8 cellular contexts compared by ENCODE assay signal in genomic region chr1:151371744-151372410, GRCh38. TPM values are rescaled to one million over a fixed set of nuclear protein-coding genes. Genes with fewer than 3 reads are reported as not detected.
DNase-seq lines count a peak whose midpoint lies in the region; ATAC-seq, FAIRE-seq and TF ChIP-seq lines count a peak whose summit lies in the region.

No MANE protein-coding gene starts in this region.

- H3K4me1 Mint-ChIP-seq in activated T-helper 17 cell treated with anti-CD3 and anti-CD28 coated beads, Interleukin-2, amount 50 U/mL, for 72 hours = no peaks in the 10 kb centered on the region

- DNase-seq in AG04449 (ENCODE audit: low read depth, low spot score) = no peak
- DNase-seq in NCI-H1694 treated with DMSO at 0.1 percent for 48 hours (lab: John Stamatoyannopoulos, UW) = peak; percentile 74
- DNase-seq in body of pancreas = peak; percentile 59 to 67 (median 61)
- DNase-seq in thoracic aorta (ENCODE audit: low spot score) = no peak
- DNase-seq in frontal cortex (ENCODE audit: low spot score in 2 of 2) = no peak

- POLR2A ChIA-PET in AG04449 (lab: Yijun Ruan, JAX) = interaction anchor here (0.7 kb wide), 1 partner anchor 271 kb away, joined by 3 read pairs; no protein-coding TSS in a partner anchor

- intact Hi-C loops in body of pancreas (cut with DNase I) = no loop called here

- H3K27ac ChIP-seq in body of pancreas (peak overlapping the region; percentile 78 to 88 (median 87)), layer of hippocampus (ENCODE audit: low read depth, low read length) (peak overlapping the region; percentile 84), thoracic aorta (peak overlapping the region; percentile 69 to 74)

- H3K4me1 ChIP-seq in body of pancreas (peaks cover 40% of the 10 kb centered on the region), thoracic aorta (ENCODE audit: control insufficient read depth in 1 of 2, low read depth in 2 of 2) (peaks cover 27 to 43% of the 10 kb centered on the region in 2 donors)

- H3K9me3 Mint-ChIP-seq in activated T-helper 17 cell treated with anti-CD3 and anti-CD28 coated beads, Interleukin-2, amount 50 U/mL, for 72 hours = no peaks in the 10 kb centered on the region

- no peaks in the 10 kb centered on the region for H3K36me3 Mint-ChIP-seq in activated T-helper 17 cell treated with anti-CD3 and anti-CD28 coated beads, Interleukin-2, amount 50 U/mL, for 72 hours (ENCODE audit: low read depth)

- peak; percentile 16 for ATAC-seq in body of pancreas
- peak; percentile 37 for ATAC-seq in thoracic aorta (ENCODE audit: insufficient number of reproducible peaks, low FRiP score, low read depth)
- no peak for ATAC-seq in activated T-helper 17 cell treated with anti-CD3 and anti-CD28 coated beads, Interleukin-2, amount 50 U/mL, for 72 hours (replicated peaks)
- ATAC-seq in GM19351 (IDR thresholded peaks at IDR 0.05; ENCODE audit: unreplicated experiment) = no peak

- no peak for TF ChIP-seq POLR2A in body of pancreas (IDR thresholded peaks at IDR 0.05)

- H3K27me3 ChIP-seq in body of pancreas = no peaks in the 10 kb centered on the region
- H3K27me3 ChIP-seq in layer of hippocampus (ENCODE audit: control insufficient read depth, insufficient read depth, low read length) = no peaks in the 10 kb centered on the region
- H3K27me3 ChIP-seq in thoracic aorta (replicated peaks; ENCODE audit: insufficient read depth) = no peaks in the 10 kb centered on the region

- H3K36me3 ChIP-seq in body of pancreas (replicated peaks in 1 of 2; ENCODE audit: insufficient read depth in 1 of 2, low read depth in 2 of 2) (no peaks in the 10 kb centered on the region), thoracic aorta (peaks cover 13% of the 10 kb centered on the region)

- peak overlapping the region; percentile 56 for H3K4me3 ChIP-seq in AG04449 (ENCODE audit: low read depth, low read length)
- no peak overlapping the region for H3K4me3 ChIP-seq in body of pancreas
- H3K4me3 ChIP-seq in thoracic aorta = peak overlapping the region; percentile 67

- no peaks in the 10 kb centered on the region for H3K9me3 ChIP-seq in body of pancreas
- no peaks in the 10 kb centered on the region for H3K9me3 ChIP-seq in thoracic aorta

- no peaks in the 10 kb centered on the region for H3K27me3 Mint-ChIP-seq in activated T-helper 17 cell treated with anti-CD3 and anti-CD28 coated beads, Interleukin-2, amount 50 U/mL, for 72 hours

- CTCF ChIA-PET in AG04449 (lab: Yijun Ruan, JAX) = interaction anchor here (2.1 kb wide), 1 partner anchor 31 kb away, joined by 10 read pairs; no protein-coding TSS in a partner anchor

- no peak for FAIRE-seq in frontal cortex (lab: Jason Lieb, UNC)

- TF ChIP-seq CTCF in AG04449 (IDR thresholded peaks at IDR 0.05; ENCODE audit: insufficient read depth, low read length, missing control alignments) (no peak), body of pancreas (IDR thresholded peaks at IDR 0.05) (no peak), thoracic aorta (IDR thresholded peaks at IDR 0.05) (no peak)

- H3K4me3 Mint-ChIP-seq in activated T-helper 17 cell treated with anti-CD3 and anti-CD28 coated beads, Interleukin-2, amount 50 U/mL, for 72 hours = no peak overlapping the region

- WGBS in body of pancreas, 2 donors = 22 to 28% methylated on average over 4 to 8 of the region's 8 CpGs

- H3K27ac Mint-ChIP-seq in activated T-helper 17 cell treated with anti-CD3 and anti-CD28 coated beads, Interleukin-2, amount 50 U/mL, for 72 hours = no peak overlapping the region

RNA-seq across cellular contexts. Expression of gene SELENBP1, which starts 0.6 kb away (rescaled TPM):
- total RNA-seq in body of pancreas = 100 to 1,000 TPM in 1 of 2 donors, 10 to 100 TPM in 1; 52.1 to 106 TPM
- 10 to 100 TPM; 41.8 to 67.6 TPM for total RNA-seq in thoracic aorta
- 6.5 TPM for total RNA-seq in frontal cortex
- total RNA-seq in activated T-helper 17 cell treated with anti-CD3 and anti-CD28 coated beads, Interleukin-2, amount 50 U/mL, for 72 hours = not detected

RNA-seq across cellular contexts. Expression of gene RFX5, which starts 24.8 kb away (rescaled TPM):
- total RNA-seq in body of pancreas = 10 to 100 TPM in 1 of 2 donors, 1 to 10 TPM in 1; 8.3 to 14.5 TPM
- total RNA-seq in thoracic aorta = 10 to 100 TPM; 49.3 to 51.7 TPM
- 14.3 TPM for total RNA-seq in frontal cortex
- total RNA-seq in activated T-helper 17 cell treated with anti-CD3 and anti-CD28 coated beads, Interleukin-2, amount 50 U/mL, for 72 hours = 10 to 100 TPM; 48.0 to 86.0 TPM

RNA-seq across cellular contexts. Expression of gene PSMB4, which starts 27.5 kb away (rescaled TPM):
- total RNA-seq in body of pancreas (100 to 1,000 TPM; 109 to 126 TPM), thoracic aorta (100 to 1,000 TPM; 168 to 209 TPM), frontal cortex (369 TPM)
- 100 to 1,000 TPM; 329 to 417 TPM for total RNA-seq in activated T-helper 17 cell treated with anti-CD3 and anti-CD28 coated beads, Interleukin-2, amount 50 U/mL, for 72 hours

RNA-seq across cellular contexts. Expression of gene PI4KB, which starts 44.7 kb away (rescaled TPM):
- total RNA-seq in body of pancreas = 10 to 100 TPM; 39.6 to 40.2 TPM
- total RNA-seq in thoracic aorta = 10 to 100 TPM; 60.1 to 63.1 TPM
- 28.5 TPM for total RNA-seq in frontal cortex
- 10 to 100 TPM; 70.0 to 76.8 TPM for total RNA-seq in activated T-helper 17 cell treated with anti-CD3 and anti-CD28 coated beads, Interleukin-2, amount 50 U/mL, for 72 hours

Comparison
In these comparisons a context has a peak if more than half of its experiments do, and no peak if none do; other contexts are left out.
1. DNase-seq: peak in NCI-H1694 treated with DMSO at 0.1 percent for 48 hours (single experiment) and body of pancreas (4 of 4); none in AG04449 (single experiment), thoracic aorta (single experiment) and frontal cortex (0 of 2).
2. H3K4me3 ChIP-seq: peak in AG04449 (single experiment) and thoracic aorta (single experiment); none in body of pancreas (0 of 2).
3. ATAC-seq: peak in body of pancreas (single experiment) and thoracic aorta (single experiment); none in activated T-helper 17 cell treated with anti-CD3 and anti-CD28 coated beads, Interleukin-2, amount 50 U/mL, for 72 hours (single experiment) and GM19351 (single experiment).
4. Peak in every context shown above with its lines, with median percentiles within 50 percentile points of each other: H3K27ac ChIP-seq.